In the genomic region with DNA sequence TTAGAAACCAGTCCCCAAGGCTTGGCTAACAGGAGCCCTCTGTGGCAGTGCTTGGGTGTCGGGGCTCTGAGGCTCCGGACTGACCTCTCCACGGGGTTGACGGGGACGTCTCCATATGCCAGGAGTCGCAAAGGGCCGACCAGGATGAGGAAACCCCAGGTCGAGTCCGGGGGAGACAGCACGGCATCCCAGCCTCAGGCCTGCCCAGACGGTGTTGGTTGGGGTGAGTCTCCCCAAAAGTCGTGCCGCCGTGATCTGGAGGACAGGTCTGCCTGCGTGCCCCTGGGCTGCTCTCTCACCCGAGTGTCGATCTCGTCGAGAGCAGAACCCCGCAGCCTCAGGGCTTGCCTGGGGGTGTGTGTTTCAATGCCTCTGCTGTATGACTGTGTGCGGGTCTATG, we compare ENCODE assay signal across 2 cellular contexts. TPM values are rescaled to one million over a fixed set of nuclear protein-coding genes. Genes with fewer than 3 reads are reported as not detected.
"Had no signal": no experiment of that assay in that cellular context is flagged by ENCODE, and none has a peak within 500 bp of the region (broad histone marks: within the 10 kb centered on the region; RNA-seq: fewer than 3 reads in every experiment).

No MANE protein-coding gene starts in this region.

RNA-seq across cellular contexts. Expression of gene ZNF716, which starts 35.0 kb away (rescaled TPM):
- total RNA-seq: G401, GM12878 had no signal
- polyA plus RNA-seq: GM12878 had no signal
